ENCODE assay signal across 8 cellular contexts in genomic region chr11:77407613-77408012, GRCh38.
A peak's percentile ranks its signal among the peaks of the same experiment; 100 is the strongest.
DNase-seq lines count a peak whose midpoint lies in the region; ATAC-seq, FAIRE-seq and TF ChIP-seq lines count a peak whose summit lies in the region.

No MANE protein-coding gene starts in this region.

- WGBS in neuronal stem cell (ENCODE audit: extremely low coverage in 2 of 2, insufficient read length in 2 of 2, insufficient replicate concordance in 1 of 2), 2 donors, result no CpG with 5 or more reads among the region's 4 CpGs

- no peaks in the 10 kb centered on the region for H3K36me3 ChIP-seq in neuronal stem cell (replicated peaks in 1 of 2; ENCODE audit: control insufficient read depth in 2 of 2, insufficient read depth in 2 of 2, low read length in 2 of 2)

- H3K79me1 ChIP-seq in neuronal stem cell (ENCODE audit: low read depth, low read length), result no peaks in the 10 kb centered on the region

- H3K9me3 ChIP-seq in neuronal stem cell (replicated peaks in 1 of 2; ENCODE audit: control insufficient read depth in 2 of 2, insufficient read depth in 1 of 2, low read depth in 1 of 2, low read length in 2 of 2), result no peaks in the 10 kb centered on the region

- H3K14ac ChIP-seq in neuronal stem cell (ENCODE audit: low read length), result no peak overlapping the region

- H2AK5ac ChIP-seq in neuronal stem cell (ENCODE audit: low read depth, low read length), result no peak overlapping the region

- no peak for ATAC-seq in GM18868 (IDR thresholded peaks at IDR 0.05; ENCODE audit: unreplicated experiment)

- no peak overlapping the region for H3K27ac ChIP-seq in neuronal stem cell (replicated peaks; ENCODE audit: low read length)

- H3K27me3 ChIP-seq in neuronal stem cell (ENCODE audit: control insufficient read depth in 3 of 3, insufficient read depth in 3 of 3, low read depth in 1 of 3, low read length in 3 of 3), result no peaks in the 10 kb centered on the region

- no peak overlapping the region for H4K8ac ChIP-seq in neuronal stem cell (ENCODE audit: low read depth, low read length)

- DNase-seq in GM12891 (ENCODE audit: insufficient read length, low spot score), result no peak
- peak; percentile 71 for DNase-seq in NCI-H510A treated with DMSO at 0.1 percent for 48 hours (lab: John Stamatoyannopoulos, UW)
- DNase-seq in dermis microvascular lymphatic vessel endothelial cell (ENCODE audit: low read depth in 2 of 2), result peak; percentile 67 to 93
- peak; percentile 59 for DNase-seq in retinal pigment epithelial cell (ENCODE audit: low read depth)
- DNase-seq in neuronal stem cell (ENCODE audit: low spot score), result no peak
- no peak for DNase-seq in inferior parietal cortex (ENCODE audit: extremely low spot score)
- DNase-seq in stimulated activated CD4-positive, alpha-beta T cell treated with anti-CD3 and anti-CD28 coated beads, Interleukin-2, amount 100 ng/mL, for 24 hours, result no peak

- H3K4me3 ChIP-seq in retinal pigment epithelial cell (ENCODE audit: low read length), result no peak overlapping the region
- H3K4me3 ChIP-seq in neuronal stem cell (ENCODE audit: low read length in 2 of 2), result no peak overlapping the region

- H3K4me2 ChIP-seq in neuronal stem cell (ENCODE audit: insufficient read depth, low read length, poor library complexity, severe bottlenecking), result no peak overlapping the region

- H2BK12ac ChIP-seq in neuronal stem cell (ENCODE audit: low read length), result no peak overlapping the region

- FAIRE-seq in GM12891 (lab: Jason Lieb, UNC), result peak; percentile 47

- H3K4me1 ChIP-seq in neuronal stem cell (ENCODE audit: control insufficient read depth in 2 of 2, insufficient read depth in 1 of 2, low read depth in 1 of 2, low read length in 2 of 2), result peaks cover 6 to 13% of the 10 kb centered on the region in 2 donors

- no peak overlapping the region for H3K23ac ChIP-seq in neuronal stem cell (ENCODE audit: low read depth, low read length, poor library complexity)

- no peak overlapping the region for H3K4ac ChIP-seq in neuronal stem cell (ENCODE audit: low read length)

- no peak overlapping the region for H2BK5ac ChIP-seq in neuronal stem cell (ENCODE audit: low read length)

- no peak overlapping the region for H3K9ac ChIP-seq in neuronal stem cell (ENCODE audit: low read depth, low read length, poor library complexity)

- no peak overlapping the region for H2BK120ac ChIP-seq in neuronal stem cell (ENCODE audit: low read depth, low read length)

- H2AFZ ChIP-seq in neuronal stem cell (ENCODE audit: low read length), result no peak overlapping the region

- no peak overlapping the region for H3K18ac ChIP-seq in neuronal stem cell (ENCODE audit: low read length)

- TF ChIP-seq CTCF in retinal pigment epithelial cell (conservative IDR thresholded peaks at IDR 0.05; ENCODE audit: low read depth, low read length), result no peak

- H2BK15ac ChIP-seq in neuronal stem cell (ENCODE audit: low read length), result no peak overlapping the region

- no peak for TF ChIP-seq POLR2A in GM12891 (IDR thresholded peaks at IDR 0.05; ENCODE audit: low read depth, low read length)

- no peak overlapping the region for H4K91ac ChIP-seq in neuronal stem cell (ENCODE audit: low read depth, low read length, poor library complexity)

TF ChIP-seq in GM12891, 5 proteins besides CTCF, POLR2A, EP300 and RAD21:
- no peak for TF ChIP-seq POU2F2 (IDR thresholded peaks at IDR 0.05; ENCODE audit: low read depth, low read length)
- TF ChIP-seq SPI1 (IDR thresholded peaks at IDR 0.05; ENCODE audit: low read depth, low read length), result no peak
- TF ChIP-seq TAF1 (IDR thresholded peaks at IDR 0.05; ENCODE audit: low read depth, low read length), result no peak
- TF ChIP-seq POLR2AphosphoS5 (IDR thresholded peaks at IDR 0.05; ENCODE audit: low read depth, low read length), result no peak
- no peak for TF ChIP-seq PAX5 (IDR thresholded peaks at IDR 0.05; ENCODE audit: insufficient read depth, low read length, severe bottlenecking)

Comparison
In these comparisons a context has a peak if more than half of its experiments do, and no peak if none do; other contexts are left out.
1. DNase-seq: peak in NCI-H510A treated with DMSO at 0.1 percent for 48 hours (single experiment), dermis microvascular lymphatic vessel endothelial cell (2 of 2) and retinal pigment epithelial cell (single experiment); none in GM12891 (single experiment), neuronal stem cell (single experiment), inferior parietal cortex (single experiment) and stimulated activated CD4-positive, alpha-beta T cell treated with anti-CD3 and anti-CD28 coated beads, Interleukin-2, amount 100 ng/mL, for 24 hours (0 of 2).